15 cellular contexts compared by ENCODE assay signal in the genomic region with DNA sequence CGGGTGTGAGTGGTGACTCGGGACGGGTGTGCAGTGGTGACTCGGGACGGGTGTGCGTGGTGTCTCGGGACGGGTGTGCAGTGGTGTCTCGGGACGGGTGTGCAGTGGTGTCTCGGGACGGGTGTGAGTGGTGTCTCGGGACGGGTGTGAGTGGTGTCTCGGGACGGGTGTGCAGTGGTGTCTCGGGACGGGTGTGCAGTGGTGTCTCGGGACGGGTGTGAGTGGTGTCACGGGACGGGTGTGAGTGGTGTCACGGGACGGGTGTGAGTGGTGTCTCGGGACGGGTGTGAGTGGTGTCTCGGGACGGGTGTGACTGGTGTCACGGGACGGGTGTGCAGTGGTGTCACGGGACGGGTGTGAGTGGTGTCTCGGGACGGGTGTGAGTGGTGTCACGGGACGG. TPM values are rescaled to one million over a fixed set of nuclear protein-coding genes. Genes with fewer than 3 reads are reported as not detected.
"Had no signal": no experiment of that assay in that cellular context is flagged by ENCODE, and none has a peak within 500 bp of the region (broad histone marks: within the 10 kb centered on the region; RNA-seq: fewer than 3 reads in every experiment).

No MANE protein-coding gene starts in this region.

RNA-seq across cellular contexts. Expression of a gene that starts 57.9 kb away (rescaled TPM):
- total RNA-seq: activated B cell treated with CpG ODN at 0.5 μM for 24 hours; activated CD4-positive, alpha-beta memory T cell treated with anti-CD3 and anti-CD28 coated beads for 36 hours; activated CD4-positive, alpha-beta memory T cell treated with anti-CD3 and anti-CD28 coated beads, Interleukin-2, amount 10 ng/mL, durations not matched to agents 7 days and 5 days; activated CD4-positive, alpha-beta T cell treated with anti-CD3 and anti-CD28 coated beads for 36 hours; activated CD4-positive, alpha-beta T cell treated with anti-CD3 and anti-CD28 coated beads, Interleukin-2, amount 10 ng/mL, durations not matched to agents 24 days and 14 days; activated CD4-positive, alpha-beta T cell treated with anti-CD3 and anti-CD28 coated beads, Interleukin-2, amount 10 ng/mL, durations not matched to agents 7 days and 5 days; activated CD8-positive, alpha-beta memory T cell treated with anti-CD3 and anti-CD28 coated beads for 36 hours; activated CD8-positive, alpha-beta memory T cell treated with anti-CD3 and anti-CD28 coated beads, Interleukin-2, amount 10 ng/mL, durations not matched to agents 7 days and 5 days; activated CD8-positive, alpha-beta T cell treated with anti-CD3 and anti-CD28 coated beads for 36 hours; activated CD8-positive, alpha-beta T cell treated with anti-CD3 and anti-CD28 coated beads, Interleukin-2, amount 10 ng/mL, durations not matched to agents 7 days and 5 days; T-cell; T-helper 1 cell treated with Interleukin-12 subunit alpha and Interleukin-12 subunit beta and Interleukin-4 antibody, amounts not matched to agents 30 ng/mL and 1 ng/mL, for 36 hours; T-helper 17 cell; T-helper 2 cell treated with Interferon-gamma antibody and Interleukin-4, amounts not matched to agents 100 ng/mL and 5 ng/mL, for 36 hours; WTC11 had no signal
